13 cellular contexts compared by ENCODE assay signal in genomic region chr13:30339721-30340366, GRCh38. TPM values are rescaled to one million over a fixed set of nuclear protein-coding genes. Genes with fewer than 3 reads are reported as not detected.
A peak's percentile ranks its signal among the peaks of the same experiment; 100 is the strongest.
DNase-seq lines count a peak whose midpoint lies in the region; ATAC-seq, FAIRE-seq and TF ChIP-seq lines count a peak whose summit lies in the region.
"Had no signal": no experiment of that assay in that cellular context is flagged by ENCODE, and none has a peak within 500 bp of the region (broad histone marks: within the 10 kb centered on the region; RNA-seq: fewer than 3 reads in every experiment).

No MANE protein-coding gene starts in this region.

- TF ChIP-seq RAD21 in K562 (CRISPR knock-in tag; conservative IDR thresholded peaks at IDR 0.05 in 1 of 2, IDR thresholded peaks at IDR 0.05 in 1 of 2), result no peak

- intact Hi-C loops in K562 (cut with micrococcal nuclease), result loop anchor here (5.0 to 10.0 kb wide), 2 partner anchors 208 to 235 kb away; no protein-coding TSS in a partner anchor
- intact Hi-C loops in gastrocnemius medialis (cut with DNase I; ENCODE audit: low total_unique reads), result loop anchor here (1.0 to 2.0 kb wide), 2 partner anchors 33 to 55 kb away; partner anchors contain the start of gene KATNAL1
- intact Hi-C loops in Caco-2 (cut with micrococcal nuclease; ENCODE audit: unreplicated experiment), result no loop called here

- peaks cover 49% of the 10 kb centered on the region for H3K4me1 Mint-ChIP-seq in type B pancreatic cell (ENCODE audit: unreplicated experiment)
- peaks cover 18% of the 10 kb centered on the region for H3K4me1 Mint-ChIP-seq in Caco-2 (ENCODE audit: low read depth, unreplicated experiment)

- H3K27me3 Mint-ChIP-seq in type B pancreatic cell (peaks cover 7% of the 10 kb centered on the region), Caco-2 (ENCODE audit: insufficient read depth, unreplicated experiment) (no peaks in the 10 kb centered on the region)

- H3K4me3 ChIP-seq in AG04450 (ENCODE audit: low read depth, low read length) (no peak overlapping the region), K562 (no peak overlapping the region), right atrium auricular region (no peak overlapping the region), gastrocnemius medialis (no peak overlapping the region), Caco-2 (ENCODE audit: low read depth, low read length) (no peak overlapping the region)
- H3K4me3 ChIP-seq: right lobe of liver, upper lobe of left lung had no signal

- DNase-seq in AG04450 (ENCODE audit: low read depth, low spot score) (no peak), K562 (ENCODE audit: extremely low read depth in 1 of 4, low spot score in 3 of 4) (peak in 1 of 4 experiments; percentile 21), right atrium auricular region (ENCODE audit: low spot score) (no peak), gastrocnemius medialis (no peak), type B pancreatic cell (ENCODE audit: extremely low spot score, unreplicated experiment) (no peak), Caco-2 (no peak)
- DNase-seq: NCI-H2081 treated with DMSO at 0.1 percent for 48 hours had no signal

- peak overlapping the region in 1 of 2 experiments; percentile 39; a peak in 1 of 4 replicates for H3K9ac ChIP-seq in K562 (ENCODE audit: insufficient read depth in 1 of 2, low read depth in 2 of 2, low read length in 2 of 2)

- H3K9me3 Mint-ChIP-seq in type B pancreatic cell, result peaks cover 4% of the 10 kb centered on the region
- H3K9me3 Mint-ChIP-seq in Caco-2 (ENCODE audit: unreplicated experiment), result peaks cover 6% of the 10 kb centered on the region

- peak overlapping the region; percentile 88 for H2AFZ ChIP-seq in K562 (ENCODE audit: low read depth, low read length)

- no peaks in the 10 kb centered on the region for H3K9me3 ChIP-seq in AG04450 (ENCODE audit: control insufficient read depth, insufficient read depth, low read length)
- H3K9me3 ChIP-seq in K562 (replicated peaks; ENCODE audit: control insufficient read depth, insufficient read depth, low read depth, low read length), result no peaks in the 10 kb centered on the region
- no peaks in the 10 kb centered on the region for H3K9me3 ChIP-seq in right atrium auricular region
- H3K9me3 ChIP-seq in gastrocnemius medialis, result no peaks in the 10 kb centered on the region
- no peaks in the 10 kb centered on the region for H3K9me3 ChIP-seq in Caco-2
- H3K9me3 ChIP-seq: right lobe of liver, upper lobe of left lung had no signal

- H3K36me3 ChIP-seq in K562 (ENCODE audit: control insufficient read depth, insufficient read depth, low read length) (no peaks in the 10 kb centered on the region), right atrium auricular region (no peaks in the 10 kb centered on the region), gastrocnemius medialis (no peaks in the 10 kb centered on the region), Caco-2 (ENCODE audit: control insufficient read depth, insufficient read depth, low read length) (no peaks in the 10 kb centered on the region)
- H3K36me3 ChIP-seq: right lobe of liver, upper lobe of left lung had no signal

- in situ Hi-C loops in K562 (cut with MboI) (loop anchor here (25.0 kb wide), 1 partner anchor 203 kb away; no protein-coding TSS in a partner anchor), gastrocnemius medialis (cut with MboI; ENCODE audit: low sequenced_read_pairs in 4 of 4) (loop anchor here in 1 of 4 donors (25.0 kb wide), 1 partner anchor 203 kb away; no protein-coding TSS in a partner anchor)

- no peak for TF ChIP-seq EP300 in K562 (IDR thresholded peaks at IDR 0.05; ENCODE audit: low read length)

- no peak overlapping the region for H3K27ac Mint-ChIP-seq in type B pancreatic cell
- H3K27ac Mint-ChIP-seq in Caco-2 (ENCODE audit: unreplicated experiment), result no peak overlapping the region

- H3K27me3 ChIP-seq in AG04450 (ENCODE audit: control insufficient read depth, insufficient read depth, low read length) (no peaks in the 10 kb centered on the region), K562 (ENCODE audit: control insufficient read depth in 2 of 2, insufficient read depth in 2 of 2, low read length in 2 of 2) (no peaks in the 10 kb centered on the region), right atrium auricular region (no peaks in the 10 kb centered on the region), gastrocnemius medialis (no peaks in the 10 kb centered on the region), Caco-2 (replicated peaks; ENCODE audit: control insufficient read depth, insufficient read depth, low read length) (no peaks in the 10 kb centered on the region)
- H3K27me3 ChIP-seq: right lobe of liver, upper lobe of left lung had no signal

- TF ChIP-seq CTCF in AG04450 (IDR thresholded peaks at IDR 0.05; ENCODE audit: low read depth, low read length) (no peak), K562 (IDR thresholded peaks at IDR 0.05 in 2 of 3, conservative IDR thresholded peaks at IDR 0.05 in 1 of 3; ENCODE audit: insufficient read depth in 2 of 3, low read depth in 1 of 3, low read length in 3 of 3) (no peak), right atrium auricular region (IDR thresholded peaks at IDR 0.05) (no peak), gastrocnemius medialis (IDR thresholded peaks at IDR 0.05 in 4 of 5, conservative IDR thresholded peaks at IDR 0.05 in 1 of 5) (no peak), type B pancreatic cell (conservative IDR thresholded peaks at IDR 0.05) (no peak), Caco-2 (IDR thresholded peaks at IDR 0.05; ENCODE audit: insufficient read depth in 1 of 2, low read depth in 1 of 2, low read length in 1 of 2, severe bottlenecking in 1 of 2, unreplicated experiment in 1 of 2) (no peak)

- no peaks in the 10 kb centered on the region for H3K36me3 Mint-ChIP-seq in type B pancreatic cell
- no peaks in the 10 kb centered on the region for H3K36me3 Mint-ChIP-seq in Caco-2 (ENCODE audit: insufficient read depth, unreplicated experiment)

- ATAC-seq in K562 (no peak), gastrocnemius medialis (peak; percentile 37 to 38), GM18870 (IDR thresholded peaks at IDR 0.05; ENCODE audit: unreplicated experiment) (no peak), HG02840 (IDR thresholded peaks at IDR 0.05; ENCODE audit: low FRiP score, unreplicated experiment) (no peak)
- ATAC-seq: activated CD4-positive, CD25-positive, alpha-beta regulatory T cell treated with anti-CD3 and anti-CD28 coated beads, Interleukin-2, amount 50 U/mL, for 24 hours had no signal

- H3K9me1 ChIP-seq in K562 (ENCODE audit: control insufficient read depth, insufficient read depth, low read length), result no peaks in the 10 kb centered on the region

- H3K79me2 ChIP-seq in K562 (ENCODE audit: control insufficient read depth, insufficient read depth, low read length), result no peaks in the 10 kb centered on the region

- peaks cover 25 to 43% of the 10 kb centered on the region in 2 experiments; a peak in 4 of 5 replicates for H3K4me1 ChIP-seq in K562 (replicated peaks in 1 of 2; ENCODE audit: control insufficient read depth in 2 of 2, insufficient read depth in 2 of 2, low read length in 2 of 2)
- H3K4me1 ChIP-seq in right atrium auricular region, result peaks cover 0 to 47% of the 10 kb centered on the region in 2 donors
- H3K4me1 ChIP-seq in gastrocnemius medialis, result peaks cover 31 to 32% of the 10 kb centered on the region in 2 donors
- peaks cover 21% of the 10 kb centered on the region; the same call in 1 of the 2 replicates for H3K4me1 ChIP-seq in Caco-2

- POLR2A ChIA-PET in AG04450 (lab: Yijun Ruan, JAX) (interaction anchor here (0.6 to 1.1 kb wide), 2 partner anchors 41 to 49 kb away, joined by 3 to 4 read pairs; no protein-coding TSS in a partner anchor), K562 (lab: Yijun Ruan, JAX) (interaction anchor here (0.8 kb wide), 1 partner anchor 23 kb away, joined by 3 read pairs; no protein-coding TSS in a partner anchor), Caco-2 (lab: Charles Lee) (no interaction called here)

- no peaks in the 10 kb centered on the region for H4K20me1 ChIP-seq in K562 (replicated peaks; ENCODE audit: control insufficient read depth, insufficient read depth, low read length)

- CTCF ChIA-PET in AG04450 (lab: Charles Lee) (interaction anchor here (0.7 to 1.0 kb wide), 3 partner anchors 207 to 705 kb away, joined by 3 to 4 read pairs (median 3); no protein-coding TSS in a partner anchor), K562 (lab: Yijun Ruan, JAX; ENCODE audit: low intra/inter-chr PET ratio) (no interaction called here), Caco-2 (lab: Charles Lee) (no interaction called here)

- H3K27ac ChIP-seq in AG04450 (ENCODE audit: low read depth, low read length) (peak overlapping the region; percentile 77), K562 (ENCODE audit: extremely low read depth, low read depth, low read length) (no peak overlapping the region; the same call in 2 of the 3 replicates), right atrium auricular region (peak overlapping the region; percentile 72 to 87), gastrocnemius medialis (peak overlapping the region; percentile 58 to 81 (median 68))
- H3K27ac ChIP-seq: upper lobe of left lung had no signal

- WGBS in K562 (ENCODE audit: insufficient coverage, low coverage, missing lambda C conversion rate), result 45% methylated on average over 9 of the region's 13 CpGs

- no peak for FAIRE-seq in K562 (lab: Jason Lieb, UNC)
- FAIRE-seq: endometrium had no signal

- peak overlapping the region; percentile 15; the same call in 1 of the 2 replicates for H3K4me2 ChIP-seq in K562 (ENCODE audit: insufficient read depth, low read length)

- BruUV-seq in K562 (replicated peaks; lab: Mats Ljungman, UMichigan) (no TSS peak), Caco-2 (replicated peaks; lab: Mats Ljungman, UMichigan) (no TSS peak)

- TF ChIP-seq POLR2A in K562 (conservative IDR thresholded peaks at IDR 0.05), result no peak
- no peak for TF ChIP-seq POLR2A in gastrocnemius medialis (IDR thresholded peaks at IDR 0.05)

- no peak overlapping the region for H3K4me3 Mint-ChIP-seq in type B pancreatic cell
- H3K4me3 Mint-ChIP-seq in Caco-2 (ENCODE audit: unreplicated experiment), result no peak overlapping the region

RNA-seq across cellular contexts. Expression of gene KATNAL1, which starts 32.5 kb away (rescaled TPM):
- polyA plus RNA-seq in AG04450 (2011; rRNA removed) (8.5 and 12.6 TPM in 2 replicates), K562 (2011; rRNA removed) (4.9 and 6.7 TPM in 2 replicates), K562 (2014; fragmentation: Illumina TruSeq; extraction: Trizol) (4.6 and 5.5 TPM in 2 replicates), K562 (2014; fragmentation: Nextera tagmentation; extraction: Ambion mirVana) (1 to 10 TPM; 2.7 to 3.0 TPM), K562 (2014; rRNA removed) (2.4 and 2.5 TPM in 2 replicates)
- 8.5 and 16.9 TPM in 2 replicates for polyA minus RNA-seq in AG04450 (2011; rRNA and poly(A)+ RNA removed)
- 12.1 and 24.1 TPM in 2 replicates for total RNA-seq in K562 (2011; cell fraction: chromatin; rRNA removed; ENCODE audit: low replicate concordance)
- total RNA-seq in K562 (2011; cell fraction: nucleolus; rRNA removed), result 4.2 and 5.1 TPM in 2 replicates
- 14.5 and 20.1 TPM in 2 replicates for total RNA-seq in K562 (2011; cell fraction: nucleoplasm; rRNA removed)
- total RNA-seq in K562 (2014; rRNA removed) (2.2 and 3.5 TPM in 2 replicates), K562 (2014; rRNA removed; fragmentation: Illumina TruSeq; extraction: Trizol) (8.2 and 9.7 TPM in 2 replicates), K562 (2015; rRNA removed; fragmentation: Illumina TruSeq; extraction: Trizol) (6.0 and 6.3 TPM in 2 replicates), K562 (2021) (6.3 and 6.4 TPM in 2 replicates), right atrium auricular region (10 to 100 TPM; 22.2 to 37.9 TPM), gastrocnemius medialis (10 to 100 TPM; 10.2 to 18.9 (median 12.1) TPM), type B pancreatic cell (ENCODE audit: low replicate concordance) (9.3 and 20.2 TPM in 2 replicates), Caco-2 (2022) (4.0 and 8.1 TPM in 2 replicates)
- 1.5 and 3.0 TPM in 2 replicates for polyA plus RNA-seq in K562 (2011; cell fraction: cytosol; rRNA removed)
- 4.2 and 4.8 TPM in 2 replicates for polyA plus RNA-seq in K562 (2011; cell fraction: nucleus; rRNA removed)
- polyA plus RNA-seq in K562 (2012), result 2.9 and 4.4 TPM in 2 replicates
- 11.7 and 16.3 TPM in 2 replicates for polyA minus RNA-seq in K562 (2011; rRNA and poly(A)+ RNA removed)
- 2.2 and 4.9 TPM in 2 replicates for polyA minus RNA-seq in K562 (2011; cell fraction: cytosol; rRNA and poly(A)+ RNA removed)
- 5.4 and 11.6 TPM in 2 replicates for polyA minus RNA-seq in K562 (2011; cell fraction: nucleus; rRNA and poly(A)+ RNA removed)

Comparison
In these comparisons a context has a peak if more than half of its experiments do, and no peak if none do; other contexts are left out.
1. ATAC-seq: peak in gastrocnemius medialis (2 of 2); none in K562 (single experiment), GM18870 (single experiment) and HG02840 (single experiment).